Comparison of ENCODE assay signal across 15 cellular contexts in the genomic region with DNA sequence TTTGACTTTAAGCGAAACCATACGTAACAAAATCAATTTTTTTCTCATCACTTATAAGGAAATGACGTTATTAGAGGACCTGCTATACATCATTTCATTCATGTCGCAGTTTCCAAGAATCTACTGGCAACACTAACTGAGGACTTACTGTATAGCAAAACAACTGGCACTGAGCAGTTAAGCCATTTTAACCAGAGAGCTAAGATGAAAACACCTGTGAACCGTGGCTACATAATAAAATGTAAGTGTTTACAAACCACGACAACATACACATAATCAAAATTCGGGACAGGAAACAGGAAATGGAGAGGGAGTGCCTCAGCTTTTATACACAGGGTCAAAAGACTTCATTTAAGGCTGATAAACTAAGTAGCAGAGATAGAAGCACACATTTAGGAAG. TPM values are rescaled to one million over a fixed set of nuclear protein-coding genes. Genes with fewer than 3 reads are reported as not detected.
DNase-seq lines count a peak whose midpoint lies in the region; ATAC-seq, FAIRE-seq and TF ChIP-seq lines count a peak whose summit lies in the region.
"Had no signal": no experiment of that assay in that cellular context is flagged by ENCODE, and none has a peak within 500 bp of the region (broad histone marks: within the 10 kb centered on the region; RNA-seq: fewer than 3 reads in every experiment).

No MANE protein-coding gene starts in this region.

- no peak for TF ChIP-seq POLR2A in A549 (IDR thresholded peaks at IDR 0.05; ENCODE audit: low read length)

- intact Hi-C loops in CD4-positive, alpha-beta T cell (cut with DNase I, micrococcal nuclease): loop anchor here in 1 of 2 experiments (10.0 kb wide), 2 partner anchors 113 to 193 kb away; partner anchors contain the start of gene PAFAH1B1
- intact Hi-C loops in OCI-LY7 (cut with micrococcal nuclease; ENCODE audit: unreplicated experiment) (no loop called here), dorsolateral prefrontal cortex (cut with DNase I) (loop anchor here in 1 of 2 donors (5.0 kb wide), 1 partner anchor 40 kb away; no protein-coding TSS in a partner anchor)

- TF ChIP-seq EP300 in A549 (IDR thresholded peaks at IDR 0.05): no peak

- DNase-seq in A549 (ENCODE audit: low read depth in 1 of 2, low spot score in 1 of 2) (no peak), OCI-LY7 (ENCODE audit: low spot score) (no peak), dorsolateral prefrontal cortex (no peak), foreskin fibroblast (no peak)
- no peak for DNase-seq in CD4-positive, alpha-beta T cell
- DNase-seq in stimulated activated CD4-positive, alpha-beta T cell treated with anti-CD3 and anti-CD28 coated beads, Interleukin-4, amount 100 ng/mL, for 1 hour: no peak
- no peak for DNase-seq in stimulated activated CD4-positive, alpha-beta T cell treated with anti-CD3 and anti-CD28 coated beads, Interleukin-4, amount 100 ng/mL, for 4 hours
- DNase-seq: activated CD4-positive, alpha-beta T cell treated with anti-CD3 and anti-CD28 coated beads, Interleukin-2, amount 50 U/mL, for 48 hours; cortex of kidney; GM23248; Kasumi-1; mammary epithelial cell; NCI-H1930 had no signal

- H4K20me1 ChIP-seq in OCI-LY7 (ENCODE audit: insufficient read depth, low read length): peaks cover 5% of the 10 kb centered on the region; the same call in 1 of the 2 replicates

- no peak for TF ChIP-seq RAD21 in A549 (conservative IDR thresholded peaks at IDR 0.05 in 1 of 2, IDR thresholded peaks at IDR 0.05 in 1 of 2)

- peaks cover 73% of the 10 kb centered on the region for H3K79me2 ChIP-seq in OCI-LY7 (ENCODE audit: insufficient read depth, low read depth, low read length)

- CTCF ChIA-PET in A549 (lab: Yijun Ruan, JAX) (interaction anchor here (0.7 to 1.5 kb wide), 5 partner anchors 10 to 193 kb away, joined by 3 to 5 read pairs (median 4); no protein-coding TSS in a partner anchor), OCI-LY7 (lab: Charles Lee; ENCODE audit: unreplicated experiment) (no interaction called here)
- CTCF ChIA-PET in CD4-positive, alpha-beta T cell (lab: Charles Lee): interaction anchor here (1.1 kb wide), 1 partner anchor 9 kb away, joined by 3 read pairs; no protein-coding TSS in a partner anchor

- H2AFZ ChIP-seq in OCI-LY7 (ENCODE audit: low read length): no peak overlapping the region
- H2AFZ ChIP-seq: GM23248 had no signal

- peaks cover 23% of the 10 kb centered on the region for H3K4me1 ChIP-seq in A549
- peaks cover 13% of the 10 kb centered on the region for H3K4me1 ChIP-seq in OCI-LY7 (ENCODE audit: insufficient read depth, low read length, poor library complexity, severe bottlenecking)

- FAIRE-seq in A549 (lab: Jason Lieb, UNC): peak; percentile 36

- H3K9me2 ChIP-seq in OCI-LY7 (ENCODE audit: insufficient read depth, low read length): no peaks in the 10 kb centered on the region

- H3K27ac ChIP-seq in A549: no peak overlapping the region
- H3K27ac ChIP-seq in CD4-positive, alpha-beta T cell (ENCODE audit: low read depth, low read length): peak overlapping the region; percentile 8
- H3K27ac ChIP-seq in OCI-LY7 (ENCODE audit: low read depth, low read length, poor library complexity, severe bottlenecking): no peak overlapping the region
- H3K27ac ChIP-seq in dorsolateral prefrontal cortex: peak overlapping the region in 34 of 59 donors; percentile 2 to 95 (median 35)
- H3K27ac ChIP-seq: GM23248 had no signal

- no peak overlapping the region for H3K4me2 ChIP-seq in A549
- peak overlapping the region; percentile 30; the same call in 1 of the 2 replicates for H3K4me2 ChIP-seq in OCI-LY7 (ENCODE audit: low read length)

- peaks cover 65% of the 10 kb centered on the region for H3K4me1 Mint-ChIP-seq in CD4-positive, alpha-beta T cell (ENCODE audit: low read depth)

- H3K27me3 Mint-ChIP-seq in CD4-positive, alpha-beta T cell: no peaks in the 10 kb centered on the region

- H3K36me3 Mint-ChIP-seq in CD4-positive, alpha-beta T cell (ENCODE audit: low read depth): peaks cover 46% of the 10 kb centered on the region

- ATAC-seq in A549 (no peak), SK-N-SH treated with all-trans-retinoic acid at 6 μM for 48 hours (no peak)
- ATAC-seq in CD4-positive, alpha-beta T cell (ENCODE audit: poor library complexity): peak; percentile 85

- POLR2A ChIA-PET in A549 (lab: Yijun Ruan, JAX): no interaction called here
- POLR2A ChIA-PET in CD4-positive, alpha-beta T cell (lab: Charles Lee): interaction anchor here (0.6 to 1.5 kb wide), 7 partner anchors 12 to 355 kb away, joined by 3 to 15 read pairs (median 3); partner anchors contain the start of genes METTL16, PAFAH1B1 and TSR1
- POLR2A ChIA-PET in OCI-LY7 (lab: Charles Lee): no interaction called here

- no peak overlapping the region for H3K4me3 ChIP-seq in A549
- no peak overlapping the region for H3K4me3 ChIP-seq in OCI-LY7 (ENCODE audit: low read depth, low read length, poor library complexity, severe bottlenecking)
- no peak overlapping the region for H3K4me3 ChIP-seq in dorsolateral prefrontal cortex
- H3K4me3 ChIP-seq in foreskin fibroblast (ENCODE audit: low read depth in 1 of 2, low read length in 2 of 2): no peak overlapping the region
- H3K4me3 ChIP-seq: GM23248 had no signal

- peak overlapping the region; percentile 88 for H3K27ac Mint-ChIP-seq in CD4-positive, alpha-beta T cell

- H3K9me3 ChIP-seq in A549 (no peaks in the 10 kb centered on the region), OCI-LY7 (ENCODE audit: low read length) (no peaks in the 10 kb centered on the region)
- H3K9me3 ChIP-seq in CD4-positive, alpha-beta T cell (ENCODE audit: control insufficient read depth, low read length): no peaks in the 10 kb centered on the region

- no peaks in the 10 kb centered on the region for H3K9me3 Mint-ChIP-seq in CD4-positive, alpha-beta T cell
- H3K9me3 Mint-ChIP-seq: CD14-positive monocyte had no signal

- TF ChIP-seq CTCF in A549 (IDR thresholded peaks at IDR 0.05) (no peak), OCI-LY7 (conservative IDR thresholded peaks at IDR 0.05; ENCODE audit: low read length) (no peak), dorsolateral prefrontal cortex (IDR thresholded peaks at IDR 0.05 in 54 of 56, conservative IDR thresholded peaks at IDR 0.05 in 2 of 56; ENCODE audit: low read depth in 1 of 56, partially characterized antibody in 56 of 56) (no peak), foreskin fibroblast (IDR thresholded peaks at IDR 0.05; ENCODE audit: low read depth, low read length) (no peak)
- no peak for TF ChIP-seq CTCF in CD4-positive, alpha-beta T cell (IDR thresholded peaks at IDR 0.05)

- peak overlapping the region; percentile 53 for H3K4me3 Mint-ChIP-seq in CD4-positive, alpha-beta T cell
- H3K4me3 Mint-ChIP-seq: CD14-positive monocyte had no signal

- no peaks in the 10 kb centered on the region for H3K27me3 ChIP-seq in CD4-positive, alpha-beta T cell (ENCODE audit: control insufficient read depth, insufficient read depth, low read length)
- H3K27me3 ChIP-seq in dorsolateral prefrontal cortex: no peaks in the 10 kb centered on the region

- BruUV-seq in OCI-LY7 (replicated peaks; lab: Mats Ljungman, UMichigan): no TSS peak

- peaks cover 49% of the 10 kb centered on the region for H3K36me3 ChIP-seq in OCI-LY7 (ENCODE audit: insufficient read depth, low read length)

- WGBS in A549 (ENCODE audit: missing lambda C conversion rate): 87% methylated on average over 7 of the region's 7 CpGs

TF ChIP-seq in A549, 52 proteins besides CTCF, POLR2A, EP300 and RAD21:
- TF ChIP-seq, protein P1, sequence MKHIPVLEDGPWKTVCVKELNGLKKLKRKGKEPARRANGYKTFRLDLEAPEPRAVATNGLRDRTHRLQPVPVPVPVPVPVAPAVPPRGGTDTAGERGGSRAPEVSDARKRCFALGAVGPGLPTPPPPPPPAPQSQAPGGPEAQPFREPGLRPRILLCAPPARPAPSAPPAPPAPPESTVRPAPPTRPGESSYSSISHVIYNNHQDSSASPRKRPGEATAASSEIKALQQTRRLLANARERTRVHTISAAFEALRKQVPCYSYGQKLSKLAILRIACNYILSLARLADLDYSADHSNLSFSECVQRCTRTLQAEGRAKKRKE (CRISPR knock-in tag; IDR thresholded peaks at IDR 0.05; ENCODE audit: low read depth): no peak
- TF ChIP-seq KDM5A (IDR thresholded peaks at IDR 0.05): no peak

TF ChIP-seq in SK-N-SH treated with all-trans-retinoic acid at 6 μM for 48 hours, 23 proteins besides CTCF, POLR2A, EP300 and RAD21:
- TF ChIP-seq ZNF565 (CRISPR knock-in tag; conservative IDR thresholded peaks at IDR 0.05; ENCODE audit: low read depth): no peak
- no peak for TF ChIP-seq TOX (CRISPR knock-in tag; IDR thresholded peaks at IDR 0.05; ENCODE audit: borderline replicate concordance)
- no peak for TF ChIP-seq ZNF70 (CRISPR knock-in tag; IDR thresholded peaks at IDR 0.05)
- TF ChIP-seq, protein P2, sequence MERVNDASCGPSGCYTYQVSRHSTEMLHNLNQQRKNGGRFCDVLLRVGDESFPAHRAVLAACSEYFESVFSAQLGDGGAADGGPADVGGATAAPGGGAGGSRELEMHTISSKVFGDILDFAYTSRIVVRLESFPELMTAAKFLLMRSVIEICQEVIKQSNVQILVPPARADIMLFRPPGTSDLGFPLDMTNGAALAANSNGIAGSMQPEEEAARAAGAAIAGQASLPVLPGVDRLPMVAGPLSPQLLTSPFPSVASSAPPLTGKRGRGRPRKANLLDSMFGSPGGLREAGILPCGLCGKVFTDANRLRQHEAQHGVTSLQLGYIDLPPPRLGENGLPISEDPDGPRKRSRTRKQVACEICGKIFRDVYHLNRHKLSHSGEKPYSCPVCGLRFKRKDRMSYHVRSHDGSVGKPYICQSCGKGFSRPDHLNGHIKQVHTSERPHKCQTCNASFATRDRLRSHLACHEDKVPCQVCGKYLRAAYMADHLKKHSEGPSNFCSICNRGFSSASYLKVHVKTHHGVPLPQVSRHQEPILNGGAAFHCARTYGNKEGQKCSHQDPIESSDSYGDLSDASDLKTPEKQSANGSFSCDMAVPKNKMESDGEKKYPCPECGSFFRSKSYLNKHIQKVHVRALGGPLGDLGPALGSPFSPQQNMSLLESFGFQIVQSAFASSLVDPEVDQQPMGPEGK (CRISPR knock-in tag; IDR thresholded peaks at IDR 0.05; ENCODE audit: borderline replicate concordance): no peak

RNA-seq across cellular contexts. Expression of gene METTL16, which starts 29.5 kb away (rescaled TPM):
- polyA plus RNA-seq in A549 (2011; rRNA removed) (58.0 and 58.4 TPM in 2 replicates), A549 (2017; fragmentation: RNase III; extraction: RNeasy Plus Mini Kit Qiagen cat#74134 plus additional on column Dnase treatment) (26.4 to 28.3 TPM (median 26.5 TPM) in 3 replicates)
- polyA plus RNA-seq in A549 (2012; cell fraction: cytosol; rRNA removed): 17.7 and 20.0 TPM in 2 replicates
- polyA plus RNA-seq in A549 (2012; cell fraction: nucleus; rRNA removed): 17.3 and 31.4 TPM in 2 replicates
- polyA minus RNA-seq in A549 (2011; rRNA and poly(A)+ RNA removed): 39.8 and 45.0 TPM in 2 replicates
- total RNA-seq in CD4-positive, alpha-beta T cell: 10 to 100 TPM; 55.7 to 58.0 TPM
- total RNA-seq in OCI-LY7 (2014; rRNA removed; shearing (Covaris generic)): 24.4 and 26.6 TPM in 2 replicates
- total RNA-seq in OCI-LY7 (2022) (41.3 and 41.5 TPM in 2 replicates), dorsolateral prefrontal cortex (10 to 100 TPM; 19.6 to 52.4 (median 31.1) TPM)

Comparison
In these comparisons a context has a peak if more than half of its experiments do, and no peak if none do; other contexts are left out.
1. H3K27ac ChIP-seq: peak in CD4-positive, alpha-beta T cell (single experiment) and dorsolateral prefrontal cortex (34 of 59); none in A549 (0 of 2) and OCI-LY7 (single experiment).